In the genomic region with DNA sequence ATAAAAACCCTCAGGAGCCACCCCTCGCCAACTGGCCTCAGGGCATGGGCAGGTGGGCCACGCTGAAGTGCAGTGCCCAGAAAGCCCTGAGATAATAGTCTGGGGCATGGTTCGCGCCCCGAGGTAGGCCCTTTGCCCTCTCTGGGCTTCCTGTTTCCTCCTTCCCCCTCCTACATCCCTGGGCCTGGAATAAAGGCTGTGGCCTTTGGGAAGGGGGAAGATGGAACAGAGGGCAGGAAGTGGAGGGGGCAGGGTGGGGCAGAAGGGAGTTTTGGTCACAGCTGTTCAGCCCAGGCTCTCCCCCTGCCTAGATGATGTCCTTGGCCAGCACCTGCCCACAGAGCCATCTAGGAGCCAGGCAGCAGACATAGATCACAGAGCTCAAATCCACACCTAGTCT, we compare ENCODE assay signal across 11 cellular contexts. TPM values are rescaled to one million over a fixed set of nuclear protein-coding genes. Genes with fewer than 3 reads are reported as not detected.
DNase-seq lines count a peak whose midpoint lies in the region; ATAC-seq and TF ChIP-seq lines count a peak whose summit lies in the region.
"Had no signal": no experiment of that assay in that cellular context is flagged by ENCODE, and none has a peak within 500 bp of the region (broad histone marks: within the 10 kb centered on the region; RNA-seq: fewer than 3 reads in every experiment).

No MANE protein-coding gene starts in this region.

- H3K36me3 Mint-ChIP-seq in activated CD4-positive, alpha-beta memory T cell treated with anti-CD3 and anti-CD28 coated beads for 36 hours, result peaks cover 59% of the 10 kb centered on the region
- H3K36me3 Mint-ChIP-seq in activated CD4-positive, alpha-beta memory T cell treated with anti-CD3 and anti-CD28 coated beads, Interleukin-2, amount 10 ng/mL, durations not matched to agents 7 days and 5 days (ENCODE audit: low read depth), result peaks cover 69% of the 10 kb centered on the region
- H3K36me3 Mint-ChIP-seq in glutamatergic neuron (ENCODE audit: unreplicated experiment), result no peaks in the 10 kb centered on the region

- H3K4me3 ChIP-seq in adrenal gland (no peak overlapping the region), right lobe of liver (no peak overlapping the region), thyroid gland (replicated peaks in 1 of 3) (no peak overlapping the region)

- POLR2A ChIA-PET in activated CD4-positive, alpha-beta memory T cell treated with anti-CD3 and anti-CD28 coated beads for 36 hours (lab: Charles Lee), result no interaction called here
- POLR2A ChIA-PET in activated CD4-positive, alpha-beta memory T cell treated with anti-CD3 and anti-CD28 coated beads, Interleukin-2, amount 10 ng/mL, durations not matched to agents 7 days and 5 days (lab: Charles Lee), result interaction anchor here (1.4 to 2.4 kb wide), 4 partner anchors 9 to 34 kb away, joined by 4 to 9 read pairs (median 6); a partner anchor contains a TSS

- peaks cover 35 to 47% of the 10 kb centered on the region in 2 donors for H3K4me1 ChIP-seq in adrenal gland (replicated peaks in 1 of 2)
- H3K4me1 ChIP-seq in right lobe of liver, result peaks cover 0 to 34% (median 15%) of the 10 kb centered on the region in 4 donors
- peaks cover 52 to 60% of the 10 kb centered on the region in 2 donors for H3K4me1 ChIP-seq in thyroid gland

- peak overlapping the region; percentile 23 for H3K27ac Mint-ChIP-seq in activated CD4-positive, alpha-beta memory T cell treated with anti-CD3 and anti-CD28 coated beads for 36 hours
- H3K27ac Mint-ChIP-seq in activated CD4-positive, alpha-beta memory T cell treated with anti-CD3 and anti-CD28 coated beads, Interleukin-2, amount 10 ng/mL, durations not matched to agents 7 days and 5 days, result no peak overlapping the region
- H3K27ac Mint-ChIP-seq in glutamatergic neuron (ENCODE audit: unreplicated experiment), result no peak overlapping the region

- peaks cover 65% of the 10 kb centered on the region for H3K4me1 Mint-ChIP-seq in activated CD4-positive, alpha-beta memory T cell treated with anti-CD3 and anti-CD28 coated beads for 36 hours (ENCODE audit: low read depth)
- H3K4me1 Mint-ChIP-seq in activated CD4-positive, alpha-beta memory T cell treated with anti-CD3 and anti-CD28 coated beads, Interleukin-2, amount 10 ng/mL, durations not matched to agents 7 days and 5 days, result peaks cover 42% of the 10 kb centered on the region
- H3K4me1 Mint-ChIP-seq in glutamatergic neuron (ENCODE audit: low read depth, unreplicated experiment), result peaks cover 30% of the 10 kb centered on the region

- H3K9me3 ChIP-seq in adrenal gland (replicated peaks in 1 of 3), result no peaks in the 10 kb centered on the region
- no peaks in the 10 kb centered on the region for H3K9me3 ChIP-seq in right lobe of liver
- no peaks in the 10 kb centered on the region for H3K9me3 ChIP-seq in thyroid gland

- WGBS in adrenal gland, 4 donors, result 26 to 44% (median 32%) methylated on average over 5 of the region's 5 CpGs
- 26% methylated on average over 5 of the region's 5 CpGs for WGBS in right lobe of liver (ENCODE audit: insufficient coverage, low coverage, low lambda C conversion rate, missing lambda C conversion rate)
- WGBS in thyroid gland, 2 donors, result 58 to 79% methylated on average over 5 of the region's 5 CpGs

- TF ChIP-seq CTCF in adrenal gland (IDR thresholded peaks at IDR 0.05) (no peak), right lobe of liver (IDR thresholded peaks at IDR 0.05) (no peak), thyroid gland (IDR thresholded peaks at IDR 0.05) (no peak), glutamatergic neuron (IDR thresholded peaks at IDR 0.05; ENCODE audit: partially characterized antibody, unreplicated experiment) (no peak)

- no peak for DNase-seq in activated CD4-positive, alpha-beta memory T cell treated with anti-CD3 and anti-CD28 coated beads for 36 hours
- DNase-seq in activated CD4-positive, alpha-beta memory T cell treated with anti-CD3 and anti-CD28 coated beads, Interleukin-2, amount 10 ng/mL, durations not matched to agents 7 days and 5 days, result no peak
- DNase-seq in adrenal gland (peak in 5 of 7 donors; percentile 44 to 68 (median 66)), right lobe of liver (no peak), thyroid gland (no peak), glutamatergic neuron (no peak)

- ATAC-seq in right lobe of liver (peak; percentile 1 to 10 (median 2)), HG02870 (IDR thresholded peaks at IDR 0.05; ENCODE audit: unreplicated experiment) (no peak), GM21447 (IDR thresholded peaks at IDR 0.05; ENCODE audit: unreplicated experiment) (no peak)
- ATAC-seq: Panc1 had no signal

- no peaks in the 10 kb centered on the region for H3K9me3 Mint-ChIP-seq in activated CD4-positive, alpha-beta memory T cell treated with anti-CD3 and anti-CD28 coated beads for 36 hours
- no peaks in the 10 kb centered on the region for H3K9me3 Mint-ChIP-seq in activated CD4-positive, alpha-beta memory T cell treated with anti-CD3 and anti-CD28 coated beads, Interleukin-2, amount 10 ng/mL, durations not matched to agents 7 days and 5 days
- peaks cover 8% of the 10 kb centered on the region for H3K9me3 Mint-ChIP-seq in glutamatergic neuron (ENCODE audit: unreplicated experiment)

- intact Hi-C loops in activated CD4-positive, alpha-beta memory T cell treated with anti-CD3 and anti-CD28 coated beads for 36 hours (cut with micrococcal nuclease), result no loop called here
- intact Hi-C loops in adrenal gland (cut with DNase I) (no loop called here), right lobe of liver (cut with DNase I) (no loop called here), thyroid gland (cut with DNase I) (loop anchor here (5.0 kb wide), 1 partner anchor 40 kb away; no protein-coding TSS in a partner anchor)

- no peaks in the 10 kb centered on the region for H3K27me3 Mint-ChIP-seq in activated CD4-positive, alpha-beta memory T cell treated with anti-CD3 and anti-CD28 coated beads for 36 hours
- no peaks in the 10 kb centered on the region for H3K27me3 Mint-ChIP-seq in activated CD4-positive, alpha-beta memory T cell treated with anti-CD3 and anti-CD28 coated beads, Interleukin-2, amount 10 ng/mL, durations not matched to agents 7 days and 5 days
- peaks cover 16% of the 10 kb centered on the region for H3K27me3 Mint-ChIP-seq in glutamatergic neuron (ENCODE audit: unreplicated experiment)

- no peak for TF ChIP-seq POLR2A in adrenal gland (IDR thresholded peaks at IDR 0.05)
- peak; percentile 9 for TF ChIP-seq POLR2A in right lobe of liver (IDR thresholded peaks at IDR 0.05)
- TF ChIP-seq POLR2A in thyroid gland (IDR thresholded peaks at IDR 0.05), result no peak

- H3K27me3 ChIP-seq in adrenal gland, result no peaks in the 10 kb centered on the region
- no peaks in the 10 kb centered on the region for H3K27me3 ChIP-seq in right lobe of liver
- H3K27me3 ChIP-seq in thyroid gland, result no peaks in the 10 kb centered on the region

- H3K36me3 ChIP-seq in adrenal gland (replicated peaks in 1 of 2), result peaks cover 0 to 46% of the 10 kb centered on the region in 2 donors
- H3K36me3 ChIP-seq in right lobe of liver, result peaks cover 26 to 49% (median 36%) of the 10 kb centered on the region in 4 donors
- H3K36me3 ChIP-seq in thyroid gland, result peaks cover 42 to 46% of the 10 kb centered on the region in 2 donors

- H3K27ac ChIP-seq in adrenal gland, result peak overlapping the region in 3 of 5 donors; percentile 33 to 85 (median 78)
- no peak overlapping the region for H3K27ac ChIP-seq in right lobe of liver
- peak overlapping the region; percentile 89 to 94 (median 92) for H3K27ac ChIP-seq in thyroid gland

- no peak overlapping the region for H3K4me3 Mint-ChIP-seq in activated CD4-positive, alpha-beta memory T cell treated with anti-CD3 and anti-CD28 coated beads for 36 hours
- H3K4me3 Mint-ChIP-seq in activated CD4-positive, alpha-beta memory T cell treated with anti-CD3 and anti-CD28 coated beads, Interleukin-2, amount 10 ng/mL, durations not matched to agents 7 days and 5 days, result no peak overlapping the region
- no peak overlapping the region for H3K4me3 Mint-ChIP-seq in glutamatergic neuron (ENCODE audit: unreplicated experiment)

- CTCF ChIA-PET in activated CD4-positive, alpha-beta memory T cell treated with anti-CD3 and anti-CD28 coated beads for 36 hours (lab: Charles Lee), result interaction anchor here (1.6 to 2.7 kb wide), 2 partner anchors 146 to 236 kb away, joined by 3 to 7 read pairs; no protein-coding TSS in a partner anchor
- CTCF ChIA-PET in activated CD4-positive, alpha-beta memory T cell treated with anti-CD3 and anti-CD28 coated beads, Interleukin-2, amount 10 ng/mL, durations not matched to agents 7 days and 5 days (lab: Charles Lee), result no interaction called here

RNA-seq across cellular contexts. Expression of a gene that starts 11.3 kb away (rescaled TPM):
- total RNA-seq in activated CD4-positive, alpha-beta memory T cell treated with anti-CD3 and anti-CD28 coated beads for 36 hours, result 10 to 100 TPM; 63.0 to 66.2 TPM
- 10 to 100 TPM; 32.5 to 33.2 TPM for total RNA-seq in activated CD4-positive, alpha-beta memory T cell treated with anti-CD3 and anti-CD28 coated beads, Interleukin-2, amount 10 ng/mL, durations not matched to agents 7 days and 5 days
- total RNA-seq in adrenal gland (10 to 100 TPM; 21.9 to 62.2 (median 30.1) TPM), right lobe of liver (10 to 100 TPM in 5 of 6 experiments, 1 to 10 TPM in 1; 6.7 to 43.4 (median 17.4) TPM), thyroid gland (10 to 100 TPM; 33.5 to 81.0 (median 36.7) TPM), glutamatergic neuron (ENCODE audit: unreplicated experiment) (11.1 TPM)
- 10 to 100 TPM in 2 of 3 donors, 1 to 10 TPM in 1; 9.9 to 32.7 (median 16.2) TPM for polyA plus RNA-seq in adrenal gland

RNA-seq across cellular contexts. Expression of a gene that starts 34.6 kb away (rescaled TPM):
- total RNA-seq in activated CD4-positive, alpha-beta memory T cell treated with anti-CD3 and anti-CD28 coated beads for 36 hours, result 1 to 10 TPM; 1.7 to 1.8 TPM
- 10 to 100 TPM; 11.2 to 12.1 TPM for total RNA-seq in activated CD4-positive, alpha-beta memory T cell treated with anti-CD3 and anti-CD28 coated beads, Interleukin-2, amount 10 ng/mL, durations not matched to agents 7 days and 5 days
- total RNA-seq in adrenal gland (10 to 100 TPM in 2 of 8 donors, 1 to 10 TPM in 6; 1.2 to 12.1 (median 5.8) TPM), right lobe of liver (1 to 10 TPM; 1.4 to 3.5 (median 2.5) TPM), thyroid gland (10 to 100 TPM in 3 of 4 donors, 1 to 10 TPM in 1; 8.9 to 17.8 (median 11.7) TPM), glutamatergic neuron (ENCODE audit: unreplicated experiment) (7.8 TPM)
- polyA plus RNA-seq in adrenal gland, result 10 to 100 TPM in 2 of 3 donors, 1 to 10 TPM in 1; 1.7 to 35.7 (median 14.6) TPM

RNA-seq across cellular contexts. Expression of a gene that starts 34.6 kb away (rescaled TPM):
- 10 to 100 TPM; 32.7 to 34.1 TPM for total RNA-seq in activated CD4-positive, alpha-beta memory T cell treated with anti-CD3 and anti-CD28 coated beads for 36 hours
- total RNA-seq in activated CD4-positive, alpha-beta memory T cell treated with anti-CD3 and anti-CD28 coated beads, Interleukin-2, amount 10 ng/mL, durations not matched to agents 7 days and 5 days, result 10 to 100 TPM; 52.0 to 53.1 TPM
- 10 to 100 TPM; 24.3 to 66.2 (median 54.4) TPM for total RNA-seq in adrenal gland
- 10 to 100 TPM; 30.5 to 49.1 (median 35.1) TPM for polyA plus RNA-seq in adrenal gland
- total RNA-seq in right lobe of liver, result 10 to 100 TPM; 27.8 to 35.5 (median 33.1) TPM
- total RNA-seq in thyroid gland, result 100 to 1,000 TPM in 2 of 4 donors, 10 to 100 TPM in 2; 64.6 to 105 (median 101) TPM
- 44.6 TPM for total RNA-seq in glutamatergic neuron (ENCODE audit: unreplicated experiment)

RNA-seq across cellular contexts. Expression of a gene that starts 50.3 kb away (rescaled TPM):
- total RNA-seq in activated CD4-positive, alpha-beta memory T cell treated with anti-CD3 and anti-CD28 coated beads for 36 hours, result 1 to 10 TPM; 1.3 to 1.6 TPM
- total RNA-seq in activated CD4-positive, alpha-beta memory T cell treated with anti-CD3 and anti-CD28 coated beads, Interleukin-2, amount 10 ng/mL, durations not matched to agents 7 days and 5 days, result under 1 TPM; 0.03 to 0.05 TPM
- total RNA-seq in adrenal gland (under 1 TPM in 3 of 8 donors, not detected in 5; 0.10 to 0.28 (median 0.13) TPM), right lobe of liver (under 1 TPM in 5 of 6 experiments, not detected in 1; 0.05 to 0.43 (median 0.07) TPM), thyroid gland (not detected), glutamatergic neuron (ENCODE audit: unreplicated experiment) (0.34 TPM)
- under 1 TPM in 2 of 3 donors, not detected in 1; 0.40 to 0.48 TPM for polyA plus RNA-seq in adrenal gland
- total RNA-seq: dermis microvascular lymphatic vessel endothelial cell, HT-29 had no signal

Comparison
In these comparisons a context has a peak if more than half of its experiments do, and no peak if none do; other contexts are left out.
1. DNase-seq: peak in adrenal gland (5 of 7); none in activated CD4-positive, alpha-beta memory T cell treated with anti-CD3 and anti-CD28 coated beads for 36 hours (single experiment), activated CD4-positive, alpha-beta memory T cell treated with anti-CD3 and anti-CD28 coated beads, Interleukin-2, amount 10 ng/mL, durations not matched to agents 7 days and 5 days (single experiment), right lobe of liver (0 of 3), thyroid gland (0 of 2) and glutamatergic neuron (single experiment).
2. H3K27ac ChIP-seq: peak in adrenal gland (3 of 5) and thyroid gland (3 of 3); none in right lobe of liver (0 of 3).
3. ATAC-seq: peak in right lobe of liver (4 of 4); none in HG02870 (single experiment) and GM21447 (single experiment).